Comparison of ENCODE assay signal across 1 cellular context in genomic region chr11:64536396-64536935, GRCh38.
TF ChIP-seq lines count a peak whose summit lies in the region.

No MANE protein-coding gene starts in this region.

TF ChIP-seq in IMR-90, 13 proteins besides CTCF, POLR2A, EP300 and RAD21:
- TF ChIP-seq CEBPB (IDR thresholded peaks at IDR 0.05; ENCODE audit: low read depth, low read length) (no peak), USF2 (IDR thresholded peaks at IDR 0.05; ENCODE audit: low read depth, low read length) (no peak), SMC3 (IDR thresholded peaks at IDR 0.05; ENCODE audit: low read depth, low read length) (no peak), RCOR1 (IDR thresholded peaks at IDR 0.05; ENCODE audit: insufficient replicate concordance, low read length) (no peak), ELK1 (IDR thresholded peaks at IDR 0.05; ENCODE audit: borderline replicate concordance, low read depth, low read length) (no peak), MXI1 (IDR thresholded peaks at IDR 0.05; ENCODE audit: borderline replicate concordance, low read depth, low read length) (no peak), CHD1 (IDR thresholded peaks at IDR 0.05; ENCODE audit: low read depth, low read length) (no peak), BHLHE40 (IDR thresholded peaks at IDR 0.05; ENCODE audit: low read depth, low read length) (no peak), FOS (IDR thresholded peaks at IDR 0.05; ENCODE audit: low read depth, low read length) (no peak), NFE2L2 (IDR thresholded peaks at IDR 0.05; ENCODE audit: low read depth, low read length) (no peak), MAFK (IDR thresholded peaks at IDR 0.05; ENCODE audit: low read depth, low read length) (no peak), MAZ (IDR thresholded peaks at IDR 0.05; ENCODE audit: borderline replicate concordance, low read depth, low read length) (no peak), RFX5 (IDR thresholded peaks at IDR 0.05; ENCODE audit: low read depth, low read length) (no peak)
